17 cellular contexts compared by ENCODE assay signal in the genomic region with DNA sequence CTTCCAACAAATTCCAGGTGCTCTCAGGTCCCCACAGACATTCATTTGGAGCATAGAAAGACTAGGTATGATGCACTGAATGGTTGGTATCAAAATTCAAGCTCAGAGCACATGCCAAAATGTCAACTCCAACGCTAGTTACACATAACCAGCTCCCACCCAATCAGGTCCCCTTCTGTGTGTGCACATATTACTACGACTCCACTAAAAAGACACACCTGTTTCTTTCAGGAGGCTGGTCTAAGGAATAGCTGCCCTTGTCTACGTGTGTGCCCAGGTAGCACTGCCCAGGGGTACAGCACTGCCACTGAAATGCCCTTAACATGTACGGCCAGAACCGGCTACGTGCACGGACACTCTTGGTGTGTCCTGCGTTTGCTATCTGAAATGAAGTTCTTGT.
A peak's percentile ranks its signal among the peaks of the same experiment; 100 is the strongest.
DNase-seq lines count a peak whose midpoint lies in the region; ATAC-seq and TF ChIP-seq lines count a peak whose summit lies in the region.
"Had no signal": no experiment of that assay in that cellular context is flagged by ENCODE, and none has a peak within 500 bp of the region (broad histone marks: within the 10 kb centered on the region; RNA-seq: fewer than 3 reads in every experiment).

No MANE protein-coding gene starts in this region.

- no peak overlapping the region for H3K4me3 ChIP-seq in coronary artery
- H3K4me3 ChIP-seq: A549; BLaER1 treated with 17β-estradiol and CSF1 and Interleukin-3, amounts not matched to agents 10 nM and 100 nM had no signal

- CTCF ChIA-PET in activated CD8-positive, alpha-beta memory T cell treated with anti-CD3 and anti-CD28 coated beads, Interleukin-2, amount 10 ng/mL, durations not matched to agents 7 days and 5 days (lab: Charles Lee) = no interaction called here

- H3K36me3 Mint-ChIP-seq in activated CD8-positive, alpha-beta memory T cell treated with anti-CD3 and anti-CD28 coated beads, Interleukin-2, amount 10 ng/mL, durations not matched to agents 7 days and 5 days = no peaks in the 10 kb centered on the region
- H3K36me3 Mint-ChIP-seq: CD8-positive, alpha-beta T cell had no signal

- no peaks in the 10 kb centered on the region for H3K9me3 Mint-ChIP-seq in activated CD8-positive, alpha-beta memory T cell treated with anti-CD3 and anti-CD28 coated beads, Interleukin-2, amount 10 ng/mL, durations not matched to agents 7 days and 5 days (ENCODE audit: low read depth)
- H3K9me3 Mint-ChIP-seq: CD4-positive, alpha-beta T cell; CD8-positive, alpha-beta T cell had no signal

- no peak for TF ChIP-seq CTCF in coronary artery (IDR thresholded peaks at IDR 0.05)

- DNase-seq in activated CD8-positive, alpha-beta memory T cell treated with anti-CD3 and anti-CD28 coated beads, Interleukin-2, amount 10 ng/mL, durations not matched to agents 7 days and 5 days = peak; percentile 33
- no peak for DNase-seq in activated CD8-positive, alpha-beta memory T cell treated with anti-CD3 and anti-CD28 coated beads, Interleukin-2, amount 50 U/mL, for 4 hours
- DNase-seq in left lobe of liver (ENCODE audit: low spot score) (peak; percentile 12), coronary artery (ENCODE audit: low spot score) (no peak)
- no peak for DNase-seq in activated effector memory CD4-positive, alpha-beta T cell treated with Interleukin-2 at 50 U/mL for 16 hours
- DNase-seq: AML-193; Caco-2; Calu3; CD4-positive, alpha-beta T cell; CD8-positive, alpha-beta T cell; DMS79 treated with DMSO at 0.1 percent for 48 hours; GF-D8 had no signal

- no peak overlapping the region for H3K27ac ChIP-seq in coronary artery
- H3K27ac ChIP-seq: 22Rv1; A549; BLaER1 treated with 17β-estradiol and CSF1 and Interleukin-3, amounts not matched to agents 10 nM and 100 nM; C4-2B had no signal

- H3K4me3 Mint-ChIP-seq in activated CD8-positive, alpha-beta memory T cell treated with anti-CD3 and anti-CD28 coated beads, Interleukin-2, amount 10 ng/mL, durations not matched to agents 7 days and 5 days = no peak overlapping the region
- H3K4me3 Mint-ChIP-seq: B cell; CD4-positive, alpha-beta T cell; CD8-positive, alpha-beta T cell had no signal

- H3K27me3 Mint-ChIP-seq in activated CD8-positive, alpha-beta memory T cell treated with anti-CD3 and anti-CD28 coated beads, Interleukin-2, amount 10 ng/mL, durations not matched to agents 7 days and 5 days = peaks cover 2% of the 10 kb centered on the region

- peaks cover 14% of the 10 kb centered on the region for H3K4me1 Mint-ChIP-seq in activated CD8-positive, alpha-beta memory T cell treated with anti-CD3 and anti-CD28 coated beads, Interleukin-2, amount 10 ng/mL, durations not matched to agents 7 days and 5 days

- no peak overlapping the region for H3K27ac Mint-ChIP-seq in activated CD8-positive, alpha-beta memory T cell treated with anti-CD3 and anti-CD28 coated beads, Interleukin-2, amount 10 ng/mL, durations not matched to agents 7 days and 5 days
- H3K27ac Mint-ChIP-seq: B cell; CD4-positive, alpha-beta T cell; CD8-positive, alpha-beta T cell had no signal

- ATAC-seq in activated CD8-positive, alpha-beta memory T cell treated with anti-CD3 and anti-CD28 coated beads, Interleukin-2, amount 10 ng/mL, durations not matched to agents 7 days and 5 days = no peak
- no peak for ATAC-seq in left lobe of liver
- ATAC-seq: A549; CD8-positive, alpha-beta T cell had no signal

Comparison
In these comparisons a context has a peak if more than half of its experiments do, and no peak if none do; other contexts are left out.
1. DNase-seq: peak in activated CD8-positive, alpha-beta memory T cell treated with anti-CD3 and anti-CD28 coated beads, Interleukin-2, amount 10 ng/mL, durations not matched to agents 7 days and 5 days (single experiment) and left lobe of liver (single experiment); none in activated CD8-positive, alpha-beta memory T cell treated with anti-CD3 and anti-CD28 coated beads, Interleukin-2, amount 50 U/mL, for 4 hours (single experiment), coronary artery (single experiment) and activated effector memory CD4-positive, alpha-beta T cell treated with Interleukin-2 at 50 U/mL for 16 hours (single experiment).